ENCODE assay signal across 8 cellular contexts in the genomic region with DNA sequence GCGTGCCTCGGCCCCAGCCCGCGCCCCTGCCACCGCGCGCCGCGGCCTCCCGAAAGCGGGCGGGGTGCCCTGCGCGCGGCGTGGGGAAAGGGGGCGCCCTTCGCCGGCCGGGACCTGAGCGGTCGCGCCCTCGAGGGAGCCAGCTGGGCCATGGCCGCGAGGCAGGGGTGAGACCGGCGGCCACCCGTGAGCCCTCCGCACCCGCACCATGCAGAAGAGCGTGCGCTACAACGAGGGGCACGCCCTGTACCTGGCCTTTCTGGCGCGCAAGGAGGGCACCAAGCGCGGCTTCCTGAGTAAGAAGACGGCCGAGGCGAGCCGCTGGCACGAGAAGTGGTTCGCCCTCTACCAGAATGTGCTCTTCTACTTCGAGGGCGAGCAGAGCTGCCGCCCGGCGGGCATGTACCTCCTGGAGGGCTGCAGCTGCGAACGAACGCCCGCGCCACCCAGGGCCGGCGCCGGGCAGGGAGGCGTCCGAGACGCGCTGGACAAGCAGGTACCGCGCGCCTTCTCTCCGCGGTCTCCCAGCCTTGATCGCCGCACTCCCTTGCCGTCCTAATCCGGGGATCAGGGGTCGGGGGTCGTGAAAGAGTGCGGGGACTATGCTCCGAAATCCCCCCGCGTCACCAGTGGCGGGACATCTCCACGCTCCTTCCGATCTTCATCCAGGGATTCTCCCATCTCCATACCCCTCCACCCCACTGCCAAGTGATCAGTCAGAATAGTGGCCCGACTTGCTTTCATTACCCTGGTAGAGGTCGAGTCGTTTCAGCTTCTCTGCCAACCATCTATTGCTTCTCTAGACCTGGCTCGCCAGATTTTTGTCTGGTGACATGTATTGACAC. TPM values are rescaled to one million over a fixed set of nuclear protein-coding genes. Genes with fewer than 3 reads are reported as not detected.
DNase-seq lines count a peak whose midpoint lies in the region; ATAC-seq and TF ChIP-seq lines count a peak whose summit lies in the region.

No MANE protein-coding gene starts in this region.

- ATAC-seq in left colon (peak; percentile 50), GM19455 (IDR thresholded peaks at IDR 0.05; ENCODE audit: unreplicated experiment) (no peak), GM21619 (IDR thresholded peaks at IDR 0.05; ENCODE audit: unreplicated experiment) (no peak)

- no peaks in the 10 kb centered on the region for H3K9me3 Mint-ChIP-seq in chondrocyte (ENCODE audit: low read depth)

- H3K27me3 Mint-ChIP-seq in chondrocyte (ENCODE audit: low read depth) = peaks cover 53% of the 10 kb centered on the region

- TF ChIP-seq CTCF in GM10248 (IDR thresholded peaks at IDR 0.05; ENCODE audit: control extremely low read depth, extremely low read depth, low read depth, missing control alignments) = no peak
- peak; percentile 36 for TF ChIP-seq CTCF in chondrocyte (IDR thresholded peaks at IDR 0.05)

- DNase-seq in GM10248 (ENCODE audit: extremely low spot score) (peak; percentile 22), chondrocyte (ENCODE audit: low spot score) (no peak), left colon (peak in 1 of 2 donors; percentile 36), NCI-H2029 treated with DMSO at 0.1 percent for 48 hours (lab: John Stamatoyannopoulos, UW) (no peak)
- DNase-seq in activated CD4-positive, CD25-positive, alpha-beta regulatory T cell (lab: John Stamatoyannopoulos, UW) = peak; percentile 6 to 32 (median 17)
- DNase-seq in stimulated activated CD4-positive, alpha-beta T cell treated with anti-CD3 and anti-CD28 coated beads, Interleukin-1b, Interleukin-23, amount 100 ng/mL, for 48 hours = peak; percentile 30

- peaks cover 6% of the 10 kb centered on the region for H3K36me3 Mint-ChIP-seq in chondrocyte (ENCODE audit: low read depth)

- intact Hi-C loops in left colon (cut with DNase I, micrococcal nuclease) = no loop called here

- peaks cover 13% of the 10 kb centered on the region for H3K4me1 Mint-ChIP-seq in chondrocyte (ENCODE audit: low read depth)

- H3K4me3 Mint-ChIP-seq in chondrocyte (ENCODE audit: unreplicated experiment) = peak overlapping the region; percentile 72

- POLR2A ChIA-PET in GM10248 (lab: Yijun Ruan, JAX) = no interaction called here

- H3K27ac Mint-ChIP-seq in chondrocyte (ENCODE audit: unreplicated experiment) = no peak overlapping the region

- CTCF ChIA-PET in GM10248 (lab: Yijun Ruan, JAX) = no interaction called here

RNA-seq across cellular contexts. Expression of a gene that starts 0.6 kb away (rescaled TPM):
- 0.87 to 2.0 TPM (median 0.92 TPM) in 3 replicates for total RNA-seq in chondrocyte
- total RNA-seq in left colon = 1 to 10 TPM; 1.2 to 2.3 TPM

Comparison
In these comparisons a context has a peak if more than half of its experiments do, and no peak if none do; other contexts are left out.
1. DNase-seq: peak in GM10248 (single experiment), activated CD4-positive, CD25-positive, alpha-beta regulatory T cell (4 of 4) and stimulated activated CD4-positive, alpha-beta T cell treated with anti-CD3 and anti-CD28 coated beads, Interleukin-1b, Interleukin-23, amount 100 ng/mL, for 48 hours (single experiment); none in chondrocyte (single experiment) and NCI-H2029 treated with DMSO at 0.1 percent for 48 hours (single experiment).